9 cellular contexts compared by ENCODE assay signal in the genomic region with DNA sequence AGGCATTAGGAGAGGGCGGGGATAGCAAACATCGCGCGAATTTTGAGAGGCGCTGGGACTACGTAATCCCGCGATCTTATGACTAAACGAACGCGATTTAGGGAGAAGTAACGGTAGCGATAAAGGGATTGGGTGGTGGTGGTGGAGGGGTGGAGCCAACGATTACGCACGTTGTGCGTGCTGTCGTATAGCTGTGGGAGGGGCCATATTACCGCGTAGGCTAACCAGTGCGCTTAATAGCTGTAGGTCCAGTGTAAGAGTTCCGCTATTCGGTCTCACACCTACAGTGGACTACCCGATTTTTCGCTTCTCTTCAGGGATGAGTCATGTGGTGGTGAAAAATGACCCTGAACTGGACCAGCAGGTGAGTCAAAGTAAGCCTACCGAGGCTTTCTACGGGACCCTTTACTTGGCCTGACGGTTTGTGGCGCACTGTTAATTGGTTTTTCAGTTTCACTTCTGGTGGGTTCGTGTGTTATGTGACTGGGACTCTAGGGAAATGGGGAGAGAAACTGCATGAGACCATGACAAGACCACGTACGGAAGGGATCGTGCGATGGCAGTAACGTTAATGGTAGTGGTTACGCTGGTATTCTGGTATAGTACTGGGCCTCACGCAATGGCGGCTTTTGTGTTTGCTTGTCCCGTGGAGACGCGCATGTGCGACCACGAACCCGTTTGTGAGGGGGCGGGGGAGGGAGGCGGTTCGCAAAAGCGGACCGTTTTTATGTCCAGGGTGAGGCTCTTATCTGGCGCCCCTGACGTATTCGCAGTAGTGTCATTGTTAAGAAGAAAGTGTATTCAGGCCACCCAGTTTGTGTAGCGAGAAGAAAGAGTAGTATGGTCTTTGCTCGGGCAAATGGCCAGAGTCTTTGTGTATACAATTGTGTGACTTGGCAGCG. TPM values are rescaled to one million over a fixed set of nuclear protein-coding genes. Genes with fewer than 3 reads are reported as not detected.
DNase-seq lines count a peak whose midpoint lies in the region; ATAC-seq and TF ChIP-seq lines count a peak whose summit lies in the region.
"Had no signal": no experiment of that assay in that cellular context is flagged by ENCODE, and none has a peak within 500 bp of the region (broad histone marks: within the 10 kb centered on the region; RNA-seq: fewer than 3 reads in every experiment).

A gene (plus strand): TSS at position 251 of the 902 bp plus-strand sequence. CDS start 69 bp downstream, at position 320.

- no peak for TF ChIP-seq CTCF in CD8-positive, alpha-beta T cell (IDR thresholded peaks at IDR 0.05)

- peak within 1 kb of the TSS; percentile 96 for H3K4me3 ChIP-seq in CD8-positive, alpha-beta T cell (ENCODE audit: low read depth, low read length)
- peak within 1 kb of the TSS; percentile 63 for H3K4me3 ChIP-seq in effector memory CD4-positive, alpha-beta T cell (ENCODE audit: insufficient read depth, low read depth, low read length, poor library complexity, severe bottlenecking)

- H3K9me3 Mint-ChIP-seq in CD8-positive, alpha-beta T cell, result no peaks in the 10 kb centered on the region

- H3K27ac ChIP-seq in CD8-positive, alpha-beta T cell (ENCODE audit: low read depth, low read length), result peak within 1 kb of the TSS; percentile 100
- H3K27ac ChIP-seq in effector memory CD4-positive, alpha-beta T cell (ENCODE audit: insufficient read depth, low read length, poor library complexity, severe bottlenecking), result peak within 1 kb of the TSS; percentile 98

- peak; percentile 90 for ATAC-seq in CD8-positive, alpha-beta T cell
- ATAC-seq in HG02981 (IDR thresholded peaks at IDR 0.05; ENCODE audit: unreplicated experiment), result peak; percentile 83
- no peak for ATAC-seq in HG03097 (IDR thresholded peaks at IDR 0.05; ENCODE audit: low FRiP score, unreplicated experiment)

- peaks cover 35% of the 10 kb centered on the region for H3K4me1 ChIP-seq in CD8-positive, alpha-beta T cell (ENCODE audit: insufficient read depth, low read length)
- H3K4me1 ChIP-seq in effector memory CD4-positive, alpha-beta T cell (ENCODE audit: control insufficient read depth, insufficient read depth, low read length, poor library complexity, severe bottlenecking), result no peaks in the 10 kb centered on the region

- peak within 1 kb of the TSS; percentile 99 for H3K4me3 Mint-ChIP-seq in CD8-positive, alpha-beta T cell

- CTCF ChIA-PET in CD8-positive, alpha-beta T cell (lab: Charles Lee), result no interaction called here

- H3K27ac Mint-ChIP-seq in CD8-positive, alpha-beta T cell, result peak within 1 kb of the TSS; percentile 100

- DNase-seq in CD8-positive, alpha-beta T cell, result peak in 5 of 7 experiments; percentile 63 to 90 (median 70)
- peak in 4 of 5 donors; percentile 70 to 86 (median 78) for DNase-seq in T-helper 1 cell
- DNase-seq in effector memory CD4-positive, alpha-beta T cell, result peak in 2 of 3 donors; percentile 74 to 84
- DNase-seq in non-pigmented ciliary epithelial cell (ENCODE audit: low read depth), result peak; percentile 83
- no peak for DNase-seq in NCI-H1436 (lab: John Stamatoyannopoulos, UW)
- no peak for DNase-seq in NCI-H1930 (lab: John Stamatoyannopoulos, UW)

- peaks cover 32% of the 10 kb centered on the region for H3K36me3 Mint-ChIP-seq in CD8-positive, alpha-beta T cell

- POLR2A ChIA-PET in CD8-positive, alpha-beta T cell (lab: Charles Lee), result no interaction called here

- H3K4me1 Mint-ChIP-seq in CD8-positive, alpha-beta T cell (ENCODE audit: low read depth), result peaks cover 28% of the 10 kb centered on the region

- peaks cover 2% of the 10 kb centered on the region for H3K36me3 ChIP-seq in CD8-positive, alpha-beta T cell (ENCODE audit: insufficient read depth, low read length)
- no peaks in the 10 kb centered on the region for H3K36me3 ChIP-seq in effector memory CD4-positive, alpha-beta T cell (ENCODE audit: control insufficient read depth, insufficient read depth, low read length)

- H3K9me3 ChIP-seq in CD8-positive, alpha-beta T cell (ENCODE audit: low read length), result no peaks in the 10 kb centered on the region
- H3K9me3 ChIP-seq in effector memory CD4-positive, alpha-beta T cell (ENCODE audit: control insufficient read depth, low read length), result no peaks in the 10 kb centered on the region

- peaks cover under 1% of the 10 kb centered on the region for H3K27me3 Mint-ChIP-seq in CD8-positive, alpha-beta T cell (ENCODE audit: low read depth)

- intact Hi-C loops in CD8-positive, alpha-beta T cell (cut with DNase I, micrococcal nuclease), result loop anchor here in 1 of 2 experiments (2.0 to 10.0 kb wide), 3 partner anchors 242 to 800 kb away; a partner anchor contains a TSS

- H3K27me3 ChIP-seq in CD8-positive, alpha-beta T cell (ENCODE audit: insufficient read depth, low read length), result no peaks in the 10 kb centered on the region
- no peaks in the 10 kb centered on the region for H3K27me3 ChIP-seq in effector memory CD4-positive, alpha-beta T cell (replicated peaks; ENCODE audit: control insufficient read depth, insufficient read depth, low read length, poor library complexity, severe bottlenecking)

RNA-seq across cellular contexts. Expression of the gene that starts here (rescaled TPM):
- total RNA-seq in CD8-positive, alpha-beta T cell, result 100 to 1,000 TPM; 504 to 544 TPM
- total RNA-seq: glomerular endothelial cell had no signal

Comparison
In these comparisons a context has a peak if more than half of its experiments do, and no peak if none do; other contexts are left out.
1. DNase-seq: peak in CD8-positive, alpha-beta T cell (5 of 7), T-helper 1 cell (4 of 5), effector memory CD4-positive, alpha-beta T cell (2 of 3) and non-pigmented ciliary epithelial cell (single experiment); none in NCI-H1436 (single experiment) and NCI-H1930 (0 of 2).